ENCODE assay signal across 8 cellular contexts in the genomic region with DNA sequence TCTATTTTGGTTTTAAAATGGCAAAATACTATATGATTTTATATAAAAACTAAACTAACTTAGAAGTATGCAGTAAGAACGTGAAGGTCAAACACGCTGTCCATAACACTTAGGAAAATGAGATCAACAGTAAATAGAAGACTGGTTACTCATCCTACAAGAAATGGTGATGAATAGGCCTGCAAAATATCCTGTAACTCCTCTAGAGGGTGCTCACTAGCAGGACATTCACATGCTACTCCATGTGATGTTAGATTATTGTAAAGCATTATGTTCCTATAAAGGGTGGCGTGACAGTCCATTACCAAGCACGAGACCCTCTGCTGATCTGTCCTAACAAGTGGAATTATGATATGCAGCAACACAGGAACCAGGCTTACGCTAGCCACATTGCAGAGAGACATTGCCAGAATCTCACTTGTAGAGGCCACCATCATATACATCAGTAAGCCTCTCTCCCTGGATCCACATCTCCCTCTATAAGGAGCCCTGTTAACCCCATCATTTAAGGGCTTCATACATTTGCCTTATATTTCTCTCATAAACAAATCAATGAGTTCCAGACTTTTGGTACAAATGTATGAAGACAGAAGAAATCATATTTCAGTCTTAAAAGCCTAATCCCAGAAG. TPM values are rescaled to one million over a fixed set of nuclear protein-coding genes. Genes with fewer than 3 reads are reported as not detected.
DNase-seq lines count a peak whose midpoint lies in the region; ATAC-seq and TF ChIP-seq lines count a peak whose summit lies in the region.

No MANE protein-coding gene starts in this region.

- 25% methylated on average over 5 of the region's 5 CpGs for WGBS in liver

- H3K4me1 ChIP-seq in Peyer's patch, result no peaks in the 10 kb centered on the region
- H3K4me1 ChIP-seq in liver (ENCODE audit: control insufficient read depth in 4 of 4, insufficient read depth in 4 of 4, low read length in 3 of 4), result no peaks in the 10 kb centered on the region

- no peaks in the 10 kb centered on the region for H3K36me3 ChIP-seq in Peyer's patch
- H3K36me3 ChIP-seq in liver (ENCODE audit: control insufficient read depth in 4 of 4, insufficient read depth in 3 of 4, low read depth in 1 of 4, low read length in 3 of 4), result no peaks in the 10 kb centered on the region

- H3K9me3 ChIP-seq in Peyer's patch, result no peaks in the 10 kb centered on the region
- H3K9me3 ChIP-seq in liver (ENCODE audit: control insufficient read depth in 4 of 4, low read length in 3 of 4), result no peaks in the 10 kb centered on the region

- TF ChIP-seq RAD21 in Ishikawa (IDR thresholded peaks at IDR 0.05; ENCODE audit: low read depth), result peak; percentile 66
- TF ChIP-seq RAD21 in liver (IDR thresholded peaks at IDR 0.05), result peak; percentile 84 to 88

- H3K4me3 ChIP-seq in Peyer's patch, result no peak overlapping the region
- no peak overlapping the region for H3K4me3 ChIP-seq in choroid plexus epithelial cell (ENCODE audit: low read depth, low read length)
- H3K4me3 ChIP-seq in liver (ENCODE audit: low read depth in 1 of 3, low read length in 3 of 3), result no peak overlapping the region

- no peak for ATAC-seq in GM19395 (IDR thresholded peaks at IDR 0.05; ENCODE audit: unreplicated experiment)

- TF ChIP-seq CTCF in Peyer's patch (IDR thresholded peaks at IDR 0.05), result peak; percentile 30 to 69 (median 55)
- peak; percentile 72 for TF ChIP-seq CTCF in choroid plexus epithelial cell (conservative IDR thresholded peaks at IDR 0.05; ENCODE audit: low read depth, low read length)
- peak; percentile 64 for TF ChIP-seq CTCF in liver (IDR thresholded peaks at IDR 0.05; ENCODE audit: low read depth, low read length, missing input control)

- H3K27ac ChIP-seq in Peyer's patch, result no peak overlapping the region
- H3K27ac ChIP-seq in liver (ENCODE audit: low read depth in 1 of 2, low read length in 2 of 2), result no peak overlapping the region

- no peak for TF ChIP-seq POLR2A in Peyer's patch (IDR thresholded peaks at IDR 0.05)

- no peaks in the 10 kb centered on the region for H3K27me3 ChIP-seq in Peyer's patch
- no peaks in the 10 kb centered on the region for H3K27me3 ChIP-seq in liver (ENCODE audit: control insufficient read depth in 4 of 4, insufficient read depth in 4 of 4, low read length in 3 of 4)

- H3K9ac ChIP-seq in liver (ENCODE audit: low read depth in 1 of 2, low read length in 2 of 2), result no peak overlapping the region

- DNase-seq in stimulated activated CD4-positive, alpha-beta T cell treated with anti-CD3 and anti-CD28 coated beads, Interleukin-2, amount 100 ng/mL, for 4 hours (ENCODE audit: low read depth), result peak; percentile 15
- DNase-seq in stimulated activated CD4-positive, alpha-beta T cell treated with anti-CD3 and anti-CD28 coated beads, Interleukin-12 subunit alpha, Interleukin-12 subunit beta, amount 100 ng/mL, for 4 hours, result no peak
- DNase-seq in Peyer's patch (no peak), choroid plexus epithelial cell (ENCODE audit: low read depth) (peak; percentile 88), NCI-H128 (lab: John Stamatoyannopoulos, UW; ENCODE audit: unreplicated experiment) (no peak)

- no peak for TF ChIP-seq EP300 in Ishikawa (IDR thresholded peaks at IDR 0.05; ENCODE audit: borderline replicate concordance)

TF ChIP-seq in Ishikawa, 13 proteins besides CTCF, POLR2A, EP300 and RAD21 (continues in another document):
- TF ChIP-seq, protein P1, sequence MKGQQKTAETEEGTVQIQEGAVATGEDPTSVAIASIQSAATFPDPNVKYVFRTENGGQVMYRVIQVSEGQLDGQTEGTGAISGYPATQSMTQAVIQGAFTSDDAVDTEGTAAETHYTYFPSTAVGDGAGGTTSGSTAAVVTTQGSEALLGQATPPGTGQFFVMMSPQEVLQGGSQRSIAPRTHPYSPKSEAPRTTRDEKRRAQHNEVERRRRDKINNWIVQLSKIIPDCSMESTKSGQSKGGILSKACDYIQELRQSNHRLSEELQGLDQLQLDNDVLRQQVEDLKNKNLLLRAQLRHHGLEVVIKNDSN (IDR thresholded peaks at IDR 0.05), result no peak
- no peak for TF ChIP-seq CREB1 (IDR thresholded peaks at IDR 0.05; ENCODE audit: low read depth)
- TF ChIP-seq NFIC (IDR thresholded peaks at IDR 0.05), result no peak
- TF ChIP-seq TEAD4 (IDR thresholded peaks at IDR 0.05), result no peak
- no peak for TF ChIP-seq ZBTB7A (IDR thresholded peaks at IDR 0.05; ENCODE audit: low read depth)
- no peak for TF ChIP-seq CEBPB (IDR thresholded peaks at IDR 0.05)
- no peak for TF ChIP-seq EGR1 (IDR thresholded peaks at IDR 0.05)
- no peak for TF ChIP-seq REST (IDR thresholded peaks at IDR 0.05; ENCODE audit: low read depth)
- TF ChIP-seq TAF1 (IDR thresholded peaks at IDR 0.05; ENCODE audit: low read depth), result no peak
- no peak for TF ChIP-seq FOXM1 (IDR thresholded peaks at IDR 0.05; ENCODE audit: borderline replicate concordance, low read depth)
- TF ChIP-seq YY1 (IDR thresholded peaks at IDR 0.05; ENCODE audit: low read depth), result no peak

TF ChIP-seq in liver, 16 proteins besides CTCF, POLR2A, EP300 and RAD21:
- TF ChIP-seq FOXA1 (IDR thresholded peaks at IDR 0.05) (no peak), ZBTB33 (IDR thresholded peaks at IDR 0.05) (no peak), FOXA2 (IDR thresholded peaks at IDR 0.05) (no peak), NR2F2 (IDR thresholded peaks at IDR 0.05) (no peak), HNF4A (conservative IDR thresholded peaks at IDR 0.05) (no peak), EGR1 (IDR thresholded peaks at IDR 0.05; ENCODE audit: low read depth in 2 of 2) (no peak), REST (IDR thresholded peaks at IDR 0.05) (no peak), YY1 (IDR thresholded peaks at IDR 0.05) (no peak), TAF1 (conservative IDR thresholded peaks at IDR 0.05) (no peak), GABPA (IDR thresholded peaks at IDR 0.05 in 1 of 2, conservative IDR thresholded peaks at IDR 0.05 in 1 of 2) (no peak), SP1 (IDR thresholded peaks at IDR 0.05) (no peak), RXRA (IDR thresholded peaks at IDR 0.05) (no peak), HNF4G (IDR thresholded peaks at IDR 0.05) (no peak), JUND (IDR thresholded peaks at IDR 0.05) (no peak)
- TF ChIP-seq, protein P2, sequence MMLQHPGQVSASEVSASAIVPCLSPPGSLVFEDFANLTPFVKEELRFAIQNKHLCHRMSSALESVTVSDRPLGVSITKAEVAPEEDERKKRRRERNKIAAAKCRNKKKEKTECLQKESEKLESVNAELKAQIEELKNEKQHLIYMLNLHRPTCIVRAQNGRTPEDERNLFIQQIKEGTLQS (IDR thresholded peaks at IDR 0.05), result no peak

RNA-seq across cellular contexts. Expression of gene DEFB129, which starts 18.0 kb away (rescaled TPM):
- total RNA-seq in Peyer's patch (not detected), liver (not detected)
- not detected for polyA plus RNA-seq in liver

RNA-seq across cellular contexts. Expression of gene DEFB128, which starts 19.5 kb away (rescaled TPM):
- total RNA-seq in Peyer's patch (not detected), liver (not detected)
- polyA plus RNA-seq in liver, result not detected

RNA-seq across cellular contexts. Expression of gene DEFB132, which starts 48.5 kb away (rescaled TPM):
- total RNA-seq in Peyer's patch, result not detected
- total RNA-seq in liver, result under 1 TPM in 1 of 2 donors, not detected in 1; 0.08 TPM
- polyA plus RNA-seq in liver, result under 1 TPM in 1 of 2 donors, not detected in 1; 0.08 TPM

RNA-seq across cellular contexts. Expression of gene DEFB127, which starts 51.8 kb away (rescaled TPM):
- total RNA-seq in Peyer's patch, result not detected
- not detected for total RNA-seq in liver
- polyA plus RNA-seq in liver, result not detected

Comparison
In these comparisons a context has a peak if more than half of its experiments do, and no peak if none do; other contexts are left out.
1. DNase-seq: peak in stimulated activated CD4-positive, alpha-beta T cell treated with anti-CD3 and anti-CD28 coated beads, Interleukin-2, amount 100 ng/mL, for 4 hours (single experiment) and choroid plexus epithelial cell (single experiment); none in stimulated activated CD4-positive, alpha-beta T cell treated with anti-CD3 and anti-CD28 coated beads, Interleukin-12 subunit alpha, Interleukin-12 subunit beta, amount 100 ng/mL, for 4 hours (single experiment), Peyer's patch (0 of 3) and NCI-H128 (single experiment).
2. Peak in every context shown above with its lines, with median percentiles within 50 percentile points of each other: CTCF ChIP-seq.